In the genomic region with DNA sequence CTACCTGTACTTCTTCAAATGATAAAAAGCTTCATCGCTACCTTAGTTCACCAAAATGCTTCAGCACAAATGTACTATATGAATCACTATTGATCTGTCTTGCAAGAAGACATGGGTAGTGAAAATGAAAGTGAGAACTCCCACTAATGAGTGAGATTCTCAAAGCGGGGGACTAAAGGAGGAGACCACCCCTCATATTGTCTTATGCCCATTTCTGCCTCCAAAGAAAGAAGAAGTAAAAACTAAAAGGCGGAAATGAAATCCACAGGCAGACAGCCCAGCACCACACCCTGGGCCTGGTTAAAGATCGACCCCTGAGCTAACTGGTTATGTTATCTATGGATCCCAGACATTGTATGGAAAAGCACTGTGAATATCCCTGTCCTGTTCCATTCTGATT, we compare ENCODE assay signal across 12 cellular contexts. TPM values are rescaled to one million over a fixed set of nuclear protein-coding genes. Genes with fewer than 3 reads are reported as not detected.
"Had no signal": no experiment of that assay in that cellular context is flagged by ENCODE, and none has a peak within 500 bp of the region (broad histone marks: within the 10 kb centered on the region; RNA-seq: fewer than 3 reads in every experiment).

No MANE protein-coding gene starts in this region.

RNA-seq across cellular contexts. Expression of a gene that starts 9.7 kb away (rescaled TPM):
- total RNA-seq: activated CD4-positive, alpha-beta memory T cell treated with anti-CD3 and anti-CD28 coated beads, Interleukin-2, amount 10 ng/mL, durations not matched to agents 7 days and 5 days; activated CD4-positive, alpha-beta T cell treated with anti-CD3 and anti-CD28 coated beads for 36 hours; activated CD4-positive, alpha-beta T cell treated with anti-CD3 and anti-CD28 coated beads, Interleukin-2, amount 10 ng/mL, durations not matched to agents 7 days and 5 days; activated CD8-positive, alpha-beta memory T cell treated with anti-CD3 and anti-CD28 coated beads, Interleukin-2, amount 10 ng/mL, durations not matched to agents 7 days and 5 days; activated CD8-positive, alpha-beta T cell treated with anti-CD3 and anti-CD28 coated beads, Interleukin-2, amount 10 ng/mL, durations not matched to agents 7 days and 5 days; activated T-helper 2 cell treated with anti-CD3 and anti-CD28 coated beads, Interferon-gamma antibody, Interleukin-2, Interleukin-4, amounts not matched to agents 10 μg/mL and 5 μg/mL and 100 μg/mL, durations not matched to agents 14 hours and 24 hours and 36 hours; bronchial epithelial cell; chondrocyte; T-helper 2 cell treated with Interferon-gamma antibody and Interleukin-4, amounts not matched to agents 100 ng/mL and 5 ng/mL, for 36 hours had no signal
- polyA plus RNA-seq: cardiac muscle cell had no signal

RNA-seq across cellular contexts. Expression of a gene that starts 50.4 kb away (rescaled TPM):
- total RNA-seq: activated CD4-positive, alpha-beta memory T cell treated with anti-CD3 and anti-CD28 coated beads, Interleukin-2, amount 10 ng/mL, durations not matched to agents 7 days and 5 days; activated CD4-positive, alpha-beta T cell treated with anti-CD3 and anti-CD28 coated beads for 36 hours; activated CD4-positive, alpha-beta T cell treated with anti-CD3 and anti-CD28 coated beads, Interleukin-2, amount 10 ng/mL, durations not matched to agents 7 days and 5 days; activated CD8-positive, alpha-beta memory T cell treated with anti-CD3 and anti-CD28 coated beads, Interleukin-2, amount 10 ng/mL, durations not matched to agents 7 days and 5 days; activated CD8-positive, alpha-beta T cell treated with anti-CD3 and anti-CD28 coated beads, Interleukin-2, amount 10 ng/mL, durations not matched to agents 7 days and 5 days; activated naive CD8-positive, alpha-beta T cell treated with anti-CD3 and anti-CD28 coated beads, Interleukin-2, amount 10 ng/mL, durations not matched to agents 7 days and 5 days; activated T-helper 2 cell treated with anti-CD3 and anti-CD28 coated beads, Interferon-gamma antibody, Interleukin-2, Interleukin-4, amounts not matched to agents 10 μg/mL and 5 μg/mL and 100 μg/mL, durations not matched to agents 14 hours and 24 hours and 36 hours; bronchial epithelial cell; cardiac muscle cell; T-helper 2 cell treated with Interferon-gamma antibody and Interleukin-4, amounts not matched to agents 100 ng/mL and 5 ng/mL, for 36 hours; WTC11 had no signal
- polyA plus RNA-seq: cardiac muscle cell had no signal
